In the genomic region with DNA sequence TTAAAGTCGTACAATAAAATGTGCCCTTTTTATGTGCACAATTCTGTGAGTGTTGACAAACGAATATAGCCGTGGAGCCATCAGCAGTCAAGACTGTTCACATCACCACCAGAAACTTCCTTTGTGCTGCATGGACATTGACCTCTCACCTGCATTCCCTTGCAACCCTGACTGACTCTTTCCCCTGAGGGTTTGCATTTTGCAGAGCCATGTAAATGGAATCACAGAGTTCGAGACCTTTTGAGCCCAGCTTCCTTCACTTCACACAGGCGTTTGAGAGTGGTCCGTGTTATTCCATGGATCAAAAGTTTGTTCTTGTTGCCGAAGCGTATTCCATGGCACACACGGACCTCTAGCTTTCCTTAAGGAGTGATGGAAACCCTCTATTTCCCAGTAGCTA, we compare ENCODE assay signal across 2 cellular contexts.
TF ChIP-seq lines count a peak whose summit lies in the region.

No MANE protein-coding gene starts in this region.

TF ChIP-seq in GM23338, 12 proteins besides CTCF, POLR2A, EP300 and RAD21 (continues in another document):
- TF ChIP-seq, protein P1, sequence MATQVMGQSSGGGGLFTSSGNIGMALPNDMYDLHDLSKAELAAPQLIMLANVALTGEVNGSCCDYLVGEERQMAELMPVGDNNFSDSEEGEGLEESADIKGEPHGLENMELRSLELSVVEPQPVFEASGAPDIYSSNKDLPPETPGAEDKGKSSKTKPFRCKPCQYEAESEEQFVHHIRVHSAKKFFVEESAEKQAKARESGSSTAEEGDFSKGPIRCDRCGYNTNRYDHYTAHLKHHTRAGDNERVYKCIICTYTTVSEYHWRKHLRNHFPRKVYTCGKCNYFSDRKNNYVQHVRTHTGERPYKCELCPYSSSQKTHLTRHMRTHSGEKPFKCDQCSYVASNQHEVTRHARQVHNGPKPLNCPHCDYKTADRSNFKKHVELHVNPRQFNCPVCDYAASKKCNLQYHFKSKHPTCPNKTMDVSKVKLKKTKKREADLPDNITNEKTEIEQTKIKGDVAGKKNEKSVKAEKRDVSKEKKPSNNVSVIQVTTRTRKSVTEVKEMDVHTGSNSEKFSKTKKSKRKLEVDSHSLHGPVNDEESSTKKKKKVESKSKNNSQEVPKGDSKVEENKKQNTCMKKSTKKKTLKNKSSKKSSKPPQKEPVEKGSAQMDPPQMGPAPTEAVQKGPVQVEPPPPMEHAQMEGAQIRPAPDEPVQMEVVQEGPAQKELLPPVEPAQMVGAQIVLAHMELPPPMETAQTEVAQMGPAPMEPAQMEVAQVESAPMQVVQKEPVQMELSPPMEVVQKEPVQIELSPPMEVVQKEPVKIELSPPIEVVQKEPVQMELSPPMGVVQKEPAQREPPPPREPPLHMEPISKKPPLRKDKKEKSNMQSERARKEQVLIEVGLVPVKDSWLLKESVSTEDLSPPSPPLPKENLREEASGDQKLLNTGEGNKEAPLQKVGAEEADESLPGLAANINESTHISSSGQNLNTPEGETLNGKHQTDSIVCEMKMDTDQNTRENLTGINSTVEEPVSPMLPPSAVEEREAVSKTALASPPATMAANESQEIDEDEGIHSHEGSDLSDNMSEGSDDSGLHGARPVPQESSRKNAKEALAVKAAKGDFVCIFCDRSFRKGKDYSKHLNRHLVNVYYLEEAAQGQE (IDR thresholded peaks at IDR 0.05; ENCODE audit: unreplicated experiment): no peak
- TF ChIP-seq, protein P2, sequence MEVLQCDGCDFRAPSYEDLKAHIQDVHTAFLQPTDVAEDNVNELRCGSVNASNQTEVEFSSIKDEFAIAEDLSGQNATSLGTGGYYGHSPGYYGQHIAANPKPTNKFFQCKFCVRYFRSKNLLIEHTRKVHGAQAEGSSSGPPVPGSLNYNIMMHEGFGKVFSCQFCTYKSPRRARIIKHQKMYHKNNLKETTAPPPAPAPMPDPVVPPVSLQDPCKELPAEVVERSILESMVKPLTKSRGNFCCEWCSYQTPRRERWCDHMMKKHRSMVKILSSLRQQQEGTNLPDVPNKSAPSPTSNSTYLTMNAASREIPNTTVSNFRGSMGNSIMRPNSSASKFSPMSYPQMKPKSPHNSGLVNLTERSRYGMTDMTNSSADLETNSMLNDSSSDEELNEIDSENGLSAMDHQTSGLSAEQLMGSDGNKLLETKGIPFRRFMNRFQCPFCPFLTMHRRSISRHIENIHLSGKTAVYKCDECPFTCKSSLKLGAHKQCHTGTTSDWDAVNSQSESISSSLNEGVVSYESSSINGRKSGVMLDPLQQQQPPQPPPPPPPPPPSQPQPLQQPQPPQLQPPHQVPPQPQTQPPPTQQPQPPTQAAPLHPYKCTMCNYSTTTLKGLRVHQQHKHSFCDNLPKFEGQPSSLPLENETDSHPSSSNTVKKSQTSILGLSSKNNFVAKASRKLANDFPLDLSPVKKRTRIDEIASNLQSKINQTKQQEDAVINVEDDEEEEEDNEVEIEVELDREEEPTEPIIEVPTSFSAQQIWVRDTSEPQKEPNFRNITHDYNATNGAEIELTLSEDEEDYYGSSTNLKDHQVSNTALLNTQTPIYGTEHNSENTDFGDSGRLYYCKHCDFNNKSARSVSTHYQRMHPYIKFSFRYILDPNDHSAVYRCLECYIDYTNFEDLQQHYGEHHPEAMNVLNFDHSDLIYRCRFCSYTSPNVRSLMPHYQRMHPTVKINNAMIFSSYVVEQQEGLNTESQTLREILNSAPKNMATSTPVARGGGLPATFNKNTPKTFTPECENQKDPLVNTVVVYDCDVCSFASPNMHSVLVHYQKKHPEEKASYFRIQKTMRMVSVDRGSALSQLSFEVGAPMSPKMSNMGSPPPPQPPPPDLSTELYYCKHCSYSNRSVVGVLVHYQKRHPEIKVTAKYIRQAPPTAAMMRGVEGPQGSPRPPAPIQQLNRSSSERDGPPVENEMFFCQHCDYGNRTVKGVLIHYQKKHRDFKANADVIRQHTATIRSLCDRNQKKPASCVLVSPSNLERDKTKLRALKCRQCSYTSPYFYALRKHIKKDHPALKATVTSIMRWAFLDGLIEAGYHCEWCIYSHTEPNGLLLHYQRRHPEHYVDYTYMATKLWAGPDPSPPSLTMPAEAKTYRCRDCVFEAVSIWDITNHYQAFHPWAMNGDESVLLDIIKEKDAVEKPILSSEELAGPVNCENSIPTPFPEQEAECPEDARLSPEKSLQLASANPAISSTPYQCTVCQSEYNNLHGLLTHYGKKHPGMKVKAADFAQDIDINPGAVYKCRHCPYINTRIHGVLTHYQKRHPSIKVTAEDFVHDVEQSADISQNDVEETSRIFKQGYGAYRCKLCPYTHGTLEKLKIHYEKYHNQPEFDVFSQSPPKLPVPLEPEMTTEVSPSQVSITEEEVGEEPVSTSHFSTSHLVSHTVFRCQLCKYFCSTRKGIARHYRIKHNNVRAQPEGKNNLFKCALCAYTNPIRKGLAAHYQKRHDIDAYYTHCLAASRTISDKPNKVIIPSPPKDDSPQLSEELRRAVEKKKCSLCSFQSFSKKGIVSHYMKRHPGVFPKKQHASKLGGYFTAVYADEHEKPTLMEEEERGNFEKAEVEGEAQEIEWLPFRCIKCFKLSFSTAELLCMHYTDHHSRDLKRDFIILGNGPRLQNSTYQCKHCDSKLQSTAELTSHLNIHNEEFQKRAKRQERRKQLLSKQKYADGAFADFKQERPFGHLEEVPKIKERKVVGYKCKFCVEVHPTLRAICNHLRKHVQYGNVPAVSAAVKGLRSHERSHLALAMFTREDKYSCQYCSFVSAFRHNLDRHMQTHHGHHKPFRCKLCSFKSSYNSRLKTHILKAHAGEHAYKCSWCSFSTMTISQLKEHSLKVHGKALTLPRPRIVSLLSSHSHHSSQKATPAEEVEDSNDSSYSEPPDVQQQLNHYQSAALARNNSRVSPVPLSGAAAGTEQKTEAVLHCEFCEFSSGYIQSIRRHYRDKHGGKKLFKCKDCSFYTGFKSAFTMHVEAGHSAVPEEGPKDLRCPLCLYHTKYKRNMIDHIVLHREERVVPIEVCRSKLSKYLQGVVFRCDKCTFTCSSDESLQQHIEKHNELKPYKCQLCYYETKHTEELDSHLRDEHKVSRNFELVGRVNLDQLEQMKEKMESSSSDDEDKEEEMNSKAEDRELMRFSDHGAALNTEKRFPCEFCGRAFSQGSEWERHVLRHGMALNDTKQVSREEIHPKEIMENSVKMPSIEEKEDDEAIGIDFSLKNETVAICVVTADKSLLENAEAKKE (CRISPR knock-in tag; IDR thresholded peaks at IDR 0.05): no peak
- no peak for TF ChIP-seq POLR2AphosphoS5 (IDR thresholded peaks at IDR 0.05; ENCODE audit: low read depth)
- TF ChIP-seq STAT1 (IDR thresholded peaks at IDR 0.05; ENCODE audit: unreplicated experiment): no peak
- TF ChIP-seq EZH2phosphoT487 (IDR thresholded peaks at IDR 0.05; ENCODE audit: unreplicated experiment): no peak
- TF ChIP-seq ETS1 (IDR thresholded peaks at IDR 0.05): no peak
- TF ChIP-seq NANOG (IDR thresholded peaks at IDR 0.05; ENCODE audit: borderline replicate concordance): no peak
- TF ChIP-seq ZNF114 (CRISPR knock-in tag; IDR thresholded peaks at IDR 0.05): no peak
- no peak for TF ChIP-seq ZNF331 (CRISPR knock-in tag; IDR thresholded peaks at IDR 0.05; ENCODE audit: low read depth)
- no peak for TF ChIP-seq JUNB (IDR thresholded peaks at IDR 0.05; ENCODE audit: unreplicated experiment)

TF ChIP-seq in H1, 55 proteins besides CTCF, POLR2A, EP300 and RAD21:
- TF ChIP-seq, protein P3, sequence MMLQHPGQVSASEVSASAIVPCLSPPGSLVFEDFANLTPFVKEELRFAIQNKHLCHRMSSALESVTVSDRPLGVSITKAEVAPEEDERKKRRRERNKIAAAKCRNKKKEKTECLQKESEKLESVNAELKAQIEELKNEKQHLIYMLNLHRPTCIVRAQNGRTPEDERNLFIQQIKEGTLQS (IDR thresholded peaks at IDR 0.05; ENCODE audit: insufficient read depth, low read depth, low read length): no peak
- TF ChIP-seq SAP30 (IDR thresholded peaks at IDR 0.05; ENCODE audit: insufficient read depth, insufficient replicate concordance, low read length) (no peak), MAFK (IDR thresholded peaks at IDR 0.05; ENCODE audit: low read depth, low read length) (no peak), EZH2 (IDR thresholded peaks at IDR 0.05; ENCODE audit: low read depth, low read length, severe bottlenecking) (no peak), SP4 (IDR thresholded peaks at IDR 0.05; ENCODE audit: low read length) (no peak), GABPA (IDR thresholded peaks at IDR 0.05; ENCODE audit: borderline replicate concordance, insufficient read depth, low read length) (no peak), ASH2L (IDR thresholded peaks at IDR 0.05; ENCODE audit: low read length) (no peak), MAX (IDR thresholded peaks at IDR 0.05) (no peak), TCF12 (IDR thresholded peaks at IDR 0.05; ENCODE audit: low read depth, low read length) (no peak), JUN (IDR thresholded peaks at IDR 0.05; ENCODE audit: low read depth, low read length) (no peak), JUND (IDR thresholded peaks at IDR 0.05; ENCODE audit: low read length) (no peak), RXRA (IDR thresholded peaks at IDR 0.05; ENCODE audit: insufficient read depth, low read depth, low read length) (no peak), BACH1 (IDR thresholded peaks at IDR 0.05; ENCODE audit: low read length) (no peak), NRF1 (IDR thresholded peaks at IDR 0.05; ENCODE audit: low read depth, low read length) (no peak), SIRT6 (IDR thresholded peaks at IDR 0.05; ENCODE audit: low read length) (no peak), CTBP2 (IDR thresholded peaks at IDR 0.05; ENCODE audit: borderline replicate concordance, insufficient read depth, insufficient read length, low read length) (no peak)
- TF ChIP-seq, protein P4, sequence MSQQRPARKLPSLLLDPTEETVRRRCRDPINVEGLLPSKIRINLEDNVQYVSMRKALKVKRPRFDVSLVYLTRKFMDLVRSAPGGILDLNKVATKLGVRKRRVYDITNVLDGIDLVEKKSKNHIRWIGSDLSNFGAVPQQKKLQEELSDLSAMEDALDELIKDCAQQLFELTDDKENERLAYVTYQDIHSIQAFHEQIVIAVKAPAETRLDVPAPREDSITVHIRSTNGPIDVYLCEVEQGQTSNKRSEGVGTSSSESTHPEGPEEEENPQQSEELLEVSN (IDR thresholded peaks at IDR 0.05): no peak
